9 cellular contexts compared by ENCODE assay signal in genomic region chr10:71727429-71728217, GRCh38. TPM values are rescaled to one million over a fixed set of nuclear protein-coding genes. Genes with fewer than 3 reads are reported as not detected.
DNase-seq lines count a peak whose midpoint lies in the region; ATAC-seq and TF ChIP-seq lines count a peak whose summit lies in the region.
"Had no signal": no experiment of that assay in that cellular context is flagged by ENCODE, and none has a peak within 500 bp of the region (broad histone marks: within the 10 kb centered on the region; RNA-seq: fewer than 3 reads in every experiment).

No MANE protein-coding gene starts in this region.

- TF ChIP-seq POLR2A in stomach (IDR thresholded peaks at IDR 0.05), result no peak

- TF ChIP-seq EP300 in stomach (IDR thresholded peaks at IDR 0.05), result no peak

- peaks cover 39 to 58% (median 46%) of the 10 kb centered on the region in 4 donors for H3K4me1 ChIP-seq in stomach

- intact Hi-C loops in left colon (cut with DNase I, micrococcal nuclease), result no loop called here
- intact Hi-C loops in stomach (cut with DNase I; ENCODE audit: low total_unique reads), result no loop called here

- H3K27ac ChIP-seq in stomach, result peak overlapping the region; percentile 72 to 92 (median 79)

- ATAC-seq in GM19023 (IDR thresholded peaks at IDR 0.05; ENCODE audit: unreplicated experiment) (peak; percentile 61), HG03135 (IDR thresholded peaks at IDR 0.05; ENCODE audit: unreplicated experiment) (peak; percentile 58), left colon (peak; percentile 73)

- peak overlapping the region; percentile 98 for H3K27ac Mint-ChIP-seq in activated naive CD8-positive, alpha-beta T cell treated with anti-CD3 and anti-CD28 coated beads for 36 hours

- DNase-seq in AG08395 (ENCODE audit: low spot score) (peak; percentile 41), RPMI8226 (peak; percentile 91), left colon (peak; percentile 86 to 90), stomach (peak; percentile 70), RKO (ENCODE audit: low spot score) (no peak)
- DNase-seq in activated naive CD8-positive, alpha-beta T cell treated with anti-CD3 and anti-CD28 coated beads for 36 hours, result peak; percentile 76

- H3K4me3 ChIP-seq in stomach, result no peak overlapping the region

- TF ChIP-seq CTCF in stomach (IDR thresholded peaks at IDR 0.05), result no peak

- no peaks in the 10 kb centered on the region for H3K36me3 Mint-ChIP-seq in activated naive CD8-positive, alpha-beta T cell treated with anti-CD3 and anti-CD28 coated beads for 36 hours

- no peaks in the 10 kb centered on the region for H3K27me3 Mint-ChIP-seq in activated naive CD8-positive, alpha-beta T cell treated with anti-CD3 and anti-CD28 coated beads for 36 hours

- H3K9me3 Mint-ChIP-seq in activated naive CD8-positive, alpha-beta T cell treated with anti-CD3 and anti-CD28 coated beads for 36 hours, result no peaks in the 10 kb centered on the region

- H3K36me3 ChIP-seq in stomach, result no peaks in the 10 kb centered on the region

- WGBS in stomach, 5 donors, result 40 to 54% (median 50%) methylated on average over 11 to 12 of the region's 12 CpGs

- H3K27me3 ChIP-seq in stomach, result no peaks in the 10 kb centered on the region

- no peaks in the 10 kb centered on the region for H3K9me3 ChIP-seq in stomach

- peak overlapping the region; percentile 57 for H3K4me3 Mint-ChIP-seq in activated naive CD8-positive, alpha-beta T cell treated with anti-CD3 and anti-CD28 coated beads for 36 hours

- H3K4me1 Mint-ChIP-seq in activated naive CD8-positive, alpha-beta T cell treated with anti-CD3 and anti-CD28 coated beads for 36 hours, result peaks cover 94% of the 10 kb centered on the region

RNA-seq across cellular contexts. Expression of gene C10orf105, which starts 8.0 kb away (rescaled TPM):
- total RNA-seq in activated naive CD8-positive, alpha-beta T cell treated with anti-CD3 and anti-CD28 coated beads for 36 hours, result under 1 TPM; 0.24 to 0.41 TPM
- total RNA-seq in left colon, result under 1 TPM in 1 of 2 donors, not detected in 1; 0.08 TPM
- not detected for total RNA-seq in stomach
- under 1 TPM in 1 of 3 donors, not detected in 2; 0.03 TPM for polyA plus RNA-seq in stomach
- total RNA-seq: glomerular endothelial cell had no signal

RNA-seq across cellular contexts. Expression of gene VSIR, which starts 45.7 kb away (rescaled TPM):
- 10 to 100 TPM; 41.4 to 47.3 TPM for total RNA-seq in activated naive CD8-positive, alpha-beta T cell treated with anti-CD3 and anti-CD28 coated beads for 36 hours
- total RNA-seq in left colon (10 to 100 TPM; 50.5 to 76.7 TPM), stomach (100 to 1,000 TPM in 1 of 5 donors, 10 to 100 TPM in 4; 14.7 to 103 (median 16.5) TPM)
- polyA plus RNA-seq in stomach, result 10 to 100 TPM; 14.2 to 21.7 (median 15.9) TPM
